In genomic region chr18:36067118-36067957, GRCh38 we compare ENCODE assay signal across 8 cellular contexts. TPM values are rescaled to one million over a fixed set of nuclear protein-coding genes. Genes with fewer than 3 reads are reported as not detected.
A peak's percentile ranks its signal among the peaks of the same experiment; 100 is the strongest.
DNase-seq lines count a peak whose midpoint lies in the region; ATAC-seq and TF ChIP-seq lines count a peak whose summit lies in the region.

Gene RPRD1A (minus strand): TSS chr18:36067559. CDS start chr18:36067404, 155 bp downstream.

- H3K27ac ChIP-seq in SK-N-MC (peak within 1 kb of the TSS; percentile 52; the same call in 1 of the 2 replicates), gastroesophageal sphincter (peak within 1 kb of the TSS; percentile 64 to 94 (median 88))

- H3K9me3 Mint-ChIP-seq in HFFc6: no peaks in the 10 kb centered on the region
- H3K9me3 Mint-ChIP-seq in activated naive CD4-positive, alpha-beta T cell treated with anti-CD3 and anti-CD28 coated beads, Interleukin-2, amount 10 ng/mL, durations not matched to agents 7 days and 5 days: no peaks in the 10 kb centered on the region

- H3K27me3 ChIP-seq in gastroesophageal sphincter: no peaks in the 10 kb centered on the region

- CTCF ChIA-PET in activated naive CD4-positive, alpha-beta T cell treated with anti-CD3 and anti-CD28 coated beads, Interleukin-2, amount 10 ng/mL, durations not matched to agents 7 days and 5 days (lab: Charles Lee): interaction anchor here (1.1 kb wide), 1 partner anchor 28 kb away, joined by 3 read pairs; no protein-coding TSS in a partner anchor

- peak within 1 kb of the TSS; percentile 99 for H3K4me3 Mint-ChIP-seq in HFFc6
- peak within 1 kb of the TSS; percentile 94 for H3K4me3 Mint-ChIP-seq in activated naive CD4-positive, alpha-beta T cell treated with anti-CD3 and anti-CD28 coated beads, Interleukin-2, amount 10 ng/mL, durations not matched to agents 7 days and 5 days

- peak within 1 kb of the TSS; percentile 95 for H3K9ac ChIP-seq in SK-N-MC (ENCODE audit: insufficient read length)

- H3K9me3 ChIP-seq in SK-N-MC (ENCODE audit: low read depth, low read length) (no peaks in the 10 kb centered on the region), gastroesophageal sphincter (no peaks in the 10 kb centered on the region)

- peak; percentile 73 for TF ChIP-seq POLR2A in NB4 (IDR thresholded peaks at IDR 0.05; ENCODE audit: extremely low read depth, insufficient read length)
- TF ChIP-seq POLR2A in gastroesophageal sphincter (IDR thresholded peaks at IDR 0.05): peak; percentile 40 to 56

- WGBS in gastroesophageal sphincter (ENCODE audit: low coverage in 1 of 2), 2 donors: 8 to 11% methylated on average over 1 to 2 of the region's 64 CpGs

- H3K4me3 ChIP-seq in NB4 (ENCODE audit: low read depth, low read length) (peak within 1 kb of the TSS; percentile 87), SK-N-MC (peak within 1 kb of the TSS; percentile 93), gastroesophageal sphincter (peak within 1 kb of the TSS; percentile 79 to 91)

- ATAC-seq in gastroesophageal sphincter: peak; percentile 97

- peaks cover 27% of the 10 kb centered on the region for H3K4me1 Mint-ChIP-seq in HFFc6 (ENCODE audit: low read depth)
- peaks cover 29% of the 10 kb centered on the region for H3K4me1 Mint-ChIP-seq in activated naive CD4-positive, alpha-beta T cell treated with anti-CD3 and anti-CD28 coated beads, Interleukin-2, amount 10 ng/mL, durations not matched to agents 7 days and 5 days

- TF ChIP-seq CTCF in HFFc6 (IDR thresholded peaks at IDR 0.05) (peak; percentile 22; the same call in 1 of the 2 replicates), NB4 (IDR thresholded peaks at IDR 0.05; ENCODE audit: low read depth, low read length) (no peak), gastroesophageal sphincter (IDR thresholded peaks at IDR 0.05) (peak in 1 of 4 experiments; percentile 6)

- H3K4me1 ChIP-seq in gastroesophageal sphincter: peaks cover 0 to 38% (median 4%) of the 10 kb centered on the region in 3 donors

- H3K36me3 ChIP-seq in SK-N-MC (ENCODE audit: insufficient read depth, low read length) (peaks cover 22% of the 10 kb centered on the region), gastroesophageal sphincter (no peaks in the 10 kb centered on the region)

- DNase-seq in GM04503 (ENCODE audit: low read depth) (peak; percentile 45), HFFc6 (peak; percentile 89), NB4 (ENCODE audit: low read depth) (peak; percentile 95), SK-N-MC (ENCODE audit: low read depth, low spot score) (peak; percentile 42), non-pigmented ciliary epithelial cell (ENCODE audit: low read depth) (peak; percentile 57), superior temporal gyrus (ENCODE audit: extremely low spot score) (peak; percentile 95)
- peak; percentile 98 for DNase-seq in activated naive CD4-positive, alpha-beta T cell treated with anti-CD3 and anti-CD28 coated beads, Interleukin-2, amount 10 ng/mL, durations not matched to agents 7 days and 5 days

- H3K36me3 Mint-ChIP-seq in HFFc6 (ENCODE audit: low read depth): peaks cover 12% of the 10 kb centered on the region
- H3K36me3 Mint-ChIP-seq in activated naive CD4-positive, alpha-beta T cell treated with anti-CD3 and anti-CD28 coated beads, Interleukin-2, amount 10 ng/mL, durations not matched to agents 7 days and 5 days: peaks cover 10% of the 10 kb centered on the region

- H3K27me3 Mint-ChIP-seq in HFFc6 (ENCODE audit: insufficient read depth): peaks cover 4% of the 10 kb centered on the region
- H3K27me3 Mint-ChIP-seq in activated naive CD4-positive, alpha-beta T cell treated with anti-CD3 and anti-CD28 coated beads, Interleukin-2, amount 10 ng/mL, durations not matched to agents 7 days and 5 days: peaks cover 9% of the 10 kb centered on the region

- no peak for TF ChIP-seq EP300 in gastroesophageal sphincter (IDR thresholded peaks at IDR 0.05)

- peak within 1 kb of the TSS; percentile 98 for H3K27ac Mint-ChIP-seq in HFFc6
- H3K27ac Mint-ChIP-seq in activated naive CD4-positive, alpha-beta T cell treated with anti-CD3 and anti-CD28 coated beads, Interleukin-2, amount 10 ng/mL, durations not matched to agents 7 days and 5 days: peak within 1 kb of the TSS; percentile 94

RNA-seq across cellular contexts. Expression of gene RPRD1A, which starts in this region (rescaled TPM):
- 10 to 100 TPM; 44.6 to 55.1 (median 46.1) TPM for total RNA-seq in HFFc6 (2021; fragmentation: NEBNext Ultra II Directional; extraction: Animal tissue kit (Norgen Biotek cat#: 25700))
- total RNA-seq in gastroesophageal sphincter: 100 to 1,000 TPM in 2 of 4 donors, 10 to 100 TPM in 2; 81.4 to 103 (median 92.4) TPM

Comparison
In these comparisons a context has a peak if more than half of its experiments do, and no peak if none do; other contexts are left out.
1. Peak in every context shown above with its lines: DNase-seq, ATAC-seq, H3K4me3 ChIP-seq and H3K27ac ChIP-seq.
2. DNase-seq: peak in every context shown above with its lines; median percentile 98 in activated naive CD4-positive, alpha-beta T cell treated with anti-CD3 and anti-CD28 coated beads, Interleukin-2, amount 10 ng/mL, durations not matched to agents 7 days and 5 days; 95 in NB4; 95 in superior temporal gyrus; 89 in HFFc6; 57 in non-pigmented ciliary epithelial cell; 45 in GM04503; 42 in SK-N-MC.